Comparison of ENCODE assay signal across 9 cellular contexts in genomic region chr16:85227262-85227923, GRCh38.
DNase-seq lines count a peak whose midpoint lies in the region; ATAC-seq lines count a peak whose summit lies in the region.
"Had no signal": no experiment of that assay in that cellular context is flagged by ENCODE, and none has a peak within 500 bp of the region (broad histone marks: within the 10 kb centered on the region; RNA-seq: fewer than 3 reads in every experiment).

No MANE protein-coding gene starts in this region.

- H3K9me3 ChIP-seq in skeletal muscle satellite cell (replicated peaks; ENCODE audit: low read length), result no peaks in the 10 kb centered on the region
- H3K9me3 ChIP-seq: Peyer's patch had no signal

- no peaks in the 10 kb centered on the region for H3K27me3 ChIP-seq in skeletal muscle satellite cell (ENCODE audit: control insufficient read depth, insufficient read depth, low read length)
- H3K27me3 ChIP-seq: Peyer's patch had no signal

- H3K4me1 ChIP-seq in skeletal muscle satellite cell (ENCODE audit: control insufficient read depth, insufficient read depth, low read length), result peaks cover 50% of the 10 kb centered on the region

- H3K36me3 ChIP-seq in skeletal muscle satellite cell (ENCODE audit: insufficient read depth, low read length), result no peaks in the 10 kb centered on the region
- H3K36me3 ChIP-seq: Peyer's patch had no signal

- peak; percentile 24 for DNase-seq in NCI-H1436 treated with DMSO at 0.1 percent for 48 hours (lab: John Stamatoyannopoulos, UW)
- DNase-seq in NCI-H1436 (lab: John Stamatoyannopoulos, UW), result no peak
- peak; percentile 78 for DNase-seq in NCI-H345 (lab: John Stamatoyannopoulos, UW)
- DNase-seq in activated CD4-positive, alpha-beta T cell treated with anti-CD3 and anti-CD28 coated beads for 4 hours, result no peak
- DNase-seq in occipital lobe (lab: John Stamatoyannopoulos, UW), result no peak
- no peak for DNase-seq in stimulated activated CD4-positive, alpha-beta T cell treated with anti-CD3 and anti-CD28 coated beads, Interleukin-4, amount 100 ng/mL, for 24 hours
- DNase-seq: Peyer's patch had no signal

- ATAC-seq in HG02798 (IDR thresholded peaks at IDR 0.05; ENCODE audit: poor library complexity, unreplicated experiment), result peak; percentile 78

- H3K4me2 ChIP-seq in skeletal muscle satellite cell (ENCODE audit: low read length), result peak overlapping the region; percentile 61

- no peak overlapping the region for H3K4me3 ChIP-seq in skeletal muscle satellite cell (ENCODE audit: low read length)
- H3K4me3 ChIP-seq: Peyer's patch had no signal

- H3K9ac ChIP-seq in skeletal muscle satellite cell (ENCODE audit: low read depth, low read length), result no peak overlapping the region

Comparison
In these comparisons a context has a peak if more than half of its experiments do, and no peak if none do; other contexts are left out.
1. DNase-seq: peak in NCI-H1436 treated with DMSO at 0.1 percent for 48 hours (single experiment) and NCI-H345 (single experiment); none in NCI-H1436 (single experiment), activated CD4-positive, alpha-beta T cell treated with anti-CD3 and anti-CD28 coated beads for 4 hours (0 of 2), occipital lobe (single experiment) and stimulated activated CD4-positive, alpha-beta T cell treated with anti-CD3 and anti-CD28 coated beads, Interleukin-4, amount 100 ng/mL, for 24 hours (single experiment).